14 cellular contexts compared by ENCODE assay signal in the genomic region with DNA sequence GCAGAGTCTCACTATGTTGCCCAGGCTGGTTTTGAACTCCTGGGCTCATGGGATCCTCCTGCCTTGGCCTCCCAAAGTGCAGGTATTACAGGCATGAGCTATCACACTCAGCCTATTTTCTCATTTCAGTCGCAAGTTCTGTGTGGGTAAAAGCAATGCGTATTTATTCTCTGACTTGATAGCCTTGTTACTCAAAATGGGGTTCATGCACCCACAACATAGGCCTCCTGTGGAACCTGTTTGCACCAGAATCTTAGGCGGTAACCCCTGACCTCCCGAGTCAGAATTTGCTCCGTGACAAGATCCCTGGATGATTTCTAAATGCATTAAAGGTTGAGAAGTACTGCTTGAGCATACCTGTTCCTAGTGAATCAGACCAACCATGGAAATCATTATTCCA. TPM values are rescaled to one million over a fixed set of nuclear protein-coding genes. Genes with fewer than 3 reads are reported as not detected.
DNase-seq lines count a peak whose midpoint lies in the region; ATAC-seq and TF ChIP-seq lines count a peak whose summit lies in the region.
"Had no signal": no experiment of that assay in that cellular context is flagged by ENCODE, and none has a peak within 500 bp of the region (broad histone marks: within the 10 kb centered on the region; RNA-seq: fewer than 3 reads in every experiment).

No MANE protein-coding gene starts in this region.

- WGBS in heart left ventricle, 4 donors = 93 to 100% (median 96%) methylated on average over 5 of the region's 5 CpGs

- peaks cover 94% of the 10 kb centered on the region for H3K4me1 Mint-ChIP-seq in activated B cell treated with CpG ODN at 0.5 μM for 24 hours
- peaks cover 70% of the 10 kb centered on the region for H3K4me1 Mint-ChIP-seq in stimulated activated naive CD8-positive, alpha-beta T cell treated with anti-CD3 and anti-CD28 coated beads, Interleukin-15, amount 100 ng/mL, for 72 hours
- H3K4me1 Mint-ChIP-seq in WTC11 = peaks cover 12% of the 10 kb centered on the region

- intact Hi-C loops in heart left ventricle (cut with DNase I) (loop anchor here in 2 of 10 donors (5.0 kb wide), 4 partner anchors 32 to 108 kb away; a partner anchor contains a TSS), Right ventricle myocardium inferior (cut with DNase I) (loop anchor here (5.0 kb wide), 2 partner anchors 78 to 108 kb away; a partner anchor contains a TSS), activated B cell treated with CpG ODN at 0.5 μM for 24 hours (cut with micrococcal nuclease) (loop anchor here (5.0 kb wide), 2 partner anchors 107 to 1417 kb away; no protein-coding TSS in a partner anchor)

- H3K4me1 ChIP-seq in heart left ventricle = peaks cover 0 to 78% (median 30%) of the 10 kb centered on the region in 12 donors
- peaks cover 49% of the 10 kb centered on the region for H3K4me1 ChIP-seq in effector memory CD4-positive, alpha-beta T cell (ENCODE audit: control insufficient read depth, insufficient read depth, low read length, poor library complexity, severe bottlenecking)
- H3K4me1 ChIP-seq: neural progenitor cell had no signal

- no peaks in the 10 kb centered on the region for H3K9me3 ChIP-seq in heart left ventricle
- no peaks in the 10 kb centered on the region for H3K9me3 ChIP-seq in effector memory CD4-positive, alpha-beta T cell (ENCODE audit: control insufficient read depth, low read length)

- H3K4me3 Mint-ChIP-seq in activated B cell treated with CpG ODN at 0.5 μM for 24 hours = peak overlapping the region; percentile 79
- peak overlapping the region; percentile 80 for H3K4me3 Mint-ChIP-seq in stimulated activated naive CD8-positive, alpha-beta T cell treated with anti-CD3 and anti-CD28 coated beads, Interleukin-15, amount 100 ng/mL, for 72 hours
- H3K4me3 Mint-ChIP-seq in WTC11 = no peak overlapping the region
- H3K4me3 Mint-ChIP-seq: neural progenitor cell had no signal

- ATAC-seq in heart left ventricle (no peak), Right ventricle myocardium inferior (no peak), activated B cell treated with CpG ODN at 0.5 μM for 24 hours (ENCODE audit: low read depth) (no peak), GM19035 (IDR thresholded peaks at IDR 0.05; ENCODE audit: unreplicated experiment) (no peak), WTC11 (no peak)
- ATAC-seq in stimulated activated naive CD8-positive, alpha-beta T cell treated with anti-CD3 and anti-CD28 coated beads, Interleukin-15, amount 100 ng/mL, for 72 hours = no peak

- H3K4me3 ChIP-seq in heart left ventricle = no peak overlapping the region
- H3K4me3 ChIP-seq in effector memory CD4-positive, alpha-beta T cell (ENCODE audit: insufficient read depth, low read depth, low read length, poor library complexity, severe bottlenecking) = no peak overlapping the region
- H3K4me3 ChIP-seq: neural progenitor cell had no signal

- H3K27ac Mint-ChIP-seq in activated B cell treated with CpG ODN at 0.5 μM for 24 hours = peak overlapping the region; percentile 93
- peak overlapping the region; percentile 45 to 91 for H3K27ac Mint-ChIP-seq in stimulated activated naive CD8-positive, alpha-beta T cell treated with anti-CD3 and anti-CD28 coated beads, Interleukin-15, amount 100 ng/mL, for 72 hours
- no peak overlapping the region for H3K27ac Mint-ChIP-seq in WTC11
- H3K27ac Mint-ChIP-seq: neural progenitor cell had no signal

- POLR2A ChIA-PET in activated B cell treated with CpG ODN at 0.5 μM for 24 hours (lab: Charles Lee) = interaction anchor here (0.8 to 14.3 kb wide), 5 partner anchors 7 to 294 kb away, joined by 3 to 339 read pairs (median 146); a partner anchor contains a TSS
- POLR2A ChIA-PET in WTC11 (lab: Charles Lee) = no interaction called here

- H3K27me3 Mint-ChIP-seq in activated B cell treated with CpG ODN at 0.5 μM for 24 hours = no peaks in the 10 kb centered on the region
- H3K27me3 Mint-ChIP-seq in stimulated activated naive CD8-positive, alpha-beta T cell treated with anti-CD3 and anti-CD28 coated beads, Interleukin-15, amount 100 ng/mL, for 72 hours = no peaks in the 10 kb centered on the region
- no peaks in the 10 kb centered on the region; the same call in 1 of the 2 replicates for H3K27me3 Mint-ChIP-seq in WTC11 (ENCODE audit: low read depth)

- CTCF ChIA-PET in activated B cell treated with CpG ODN at 0.5 μM for 24 hours (lab: Charles Lee) = interaction anchor here (2.1 to 8.9 kb wide), 2 partner anchors 17 to 32 kb away, joined by 4 to 69 read pairs; no protein-coding TSS in a partner anchor
- CTCF ChIA-PET in WTC11 (lab: Charles Lee) = no interaction called here

- no peaks in the 10 kb centered on the region for H3K27me3 ChIP-seq in heart left ventricle
- H3K27me3 ChIP-seq in effector memory CD4-positive, alpha-beta T cell (replicated peaks; ENCODE audit: control insufficient read depth, insufficient read depth, low read length, poor library complexity, severe bottlenecking) = no peaks in the 10 kb centered on the region
- H3K27me3 ChIP-seq: neural progenitor cell had no signal

- no peaks in the 10 kb centered on the region for H3K36me3 ChIP-seq in heart left ventricle
- H3K36me3 ChIP-seq in effector memory CD4-positive, alpha-beta T cell (ENCODE audit: control insufficient read depth, insufficient read depth, low read length) = no peaks in the 10 kb centered on the region
- H3K36me3 ChIP-seq: neural progenitor cell had no signal

- DNase-seq in heart left ventricle (peak in 1 of 5 donors; percentile 0), Right ventricle myocardium inferior (ENCODE audit: missing footprints) (no peak), activated B cell treated with CpG ODN at 0.5 μM for 24 hours (no peak), inferior parietal cortex (ENCODE audit: extremely low spot score) (no peak), WTC11 (ENCODE audit: low spot score) (no peak)
- DNase-seq in effector memory CD4-positive, alpha-beta T cell = no peak
- DNase-seq in stimulated activated naive CD8-positive, alpha-beta T cell treated with anti-CD3 and anti-CD28 coated beads, Interleukin-15, amount 100 ng/mL, for 72 hours = peak in 1 of 2 donors; percentile 1
- DNase-seq: DMS 273 treated with DMSO at 0.1 percent for 48 hours; effector CD8-positive, alpha-beta T cell; NCI-H1105 treated with DMSO at 0.1 percent for 48 hours; stimulated activated CD4-positive, alpha-beta T cell treated with anti-CD3 and anti-CD28 coated beads, Interleukin-1b, Interleukin-23, amount 100 ng/mL, for 48 hours had no signal

- TF ChIP-seq POLR2A in heart left ventricle (IDR thresholded peaks at IDR 0.05) = no peak

- peak overlapping the region in 10 of 12 donors; percentile 41 to 88 (median 70) for H3K27ac ChIP-seq in heart left ventricle
- peak overlapping the region; percentile 96 for H3K27ac ChIP-seq in effector memory CD4-positive, alpha-beta T cell (ENCODE audit: insufficient read depth, low read length, poor library complexity, severe bottlenecking)
- H3K27ac ChIP-seq: neural progenitor cell had no signal

- TF ChIP-seq CTCF in heart left ventricle (IDR thresholded peaks at IDR 0.05) = no peak
- TF ChIP-seq CTCF in activated B cell treated with CpG ODN at 0.5 μM for 24 hours (IDR thresholded peaks at IDR 0.05) = no peak
- TF ChIP-seq CTCF in WTC11 (IDR thresholded peaks at IDR 0.05) = no peak

- H3K9me3 Mint-ChIP-seq in activated B cell treated with CpG ODN at 0.5 μM for 24 hours (no peaks in the 10 kb centered on the region), WTC11 (no peaks in the 10 kb centered on the region)
- H3K9me3 Mint-ChIP-seq in stimulated activated naive CD8-positive, alpha-beta T cell treated with anti-CD3 and anti-CD28 coated beads, Interleukin-15, amount 100 ng/mL, for 72 hours = no peaks in the 10 kb centered on the region
- H3K9me3 Mint-ChIP-seq: neural progenitor cell had no signal

- peaks cover 72% of the 10 kb centered on the region for H3K36me3 Mint-ChIP-seq in activated B cell treated with CpG ODN at 0.5 μM for 24 hours (ENCODE audit: low read depth)
- H3K36me3 Mint-ChIP-seq in WTC11 = no peaks in the 10 kb centered on the region
- H3K36me3 Mint-ChIP-seq: neural progenitor cell had no signal

TF ChIP-seq in WTC11, 78 proteins besides CTCF, POLR2A, EP300 and RAD21 (continues in another document):
- no peak for TF ChIP-seq IRF2 (CRISPR knock-in tag; IDR thresholded peaks at IDR 0.05; ENCODE audit: borderline replicate concordance, low read depth)
- TF ChIP-seq JUN (CRISPR knock-in tag; IDR thresholded peaks at IDR 0.05) = no peak
- TF ChIP-seq, protein P1, sequence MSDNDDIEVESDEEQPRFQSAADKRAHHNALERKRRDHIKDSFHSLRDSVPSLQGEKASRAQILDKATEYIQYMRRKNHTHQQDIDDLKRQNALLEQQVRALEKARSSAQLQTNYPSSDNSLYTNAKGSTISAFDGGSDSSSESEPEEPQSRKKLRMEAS (CRISPR knock-in tag; IDR thresholded peaks at IDR 0.05) = no peak

RNA-seq across cellular contexts. Expression of a gene that starts 7.3 kb away (rescaled TPM):
- total RNA-seq in heart left ventricle (10 to 100 TPM in 1 of 9 donors, 1 to 10 TPM in 4, under 1 TPM in 3, not detected in 1; 0.32 to 11.1 (median 1.3) TPM), Right ventricle myocardium inferior (3.8 TPM), activated B cell treated with CpG ODN at 0.5 μM for 24 hours (151 and 160 TPM in 2 replicates), WTC11 (2021) (0.31 to 0.41 TPM (median 0.32 TPM) in 3 replicates)
- polyA plus RNA-seq in heart left ventricle = under 1 TPM; 0.11 to 0.78 TPM
- total RNA-seq: lung microvascular endothelial cell had no signal

RNA-seq across cellular contexts. Expression of a gene that starts 34.0 kb away (rescaled TPM):
- 10 to 100 TPM; 29.2 to 83.9 (median 60.2) TPM for total RNA-seq in heart left ventricle
- polyA plus RNA-seq in heart left ventricle = 10 to 100 TPM; 60.6 to 61.1 TPM
- total RNA-seq in Right ventricle myocardium inferior = 65.7 TPM
- total RNA-seq in activated B cell treated with CpG ODN at 0.5 μM for 24 hours = 207 and 209 TPM in 2 replicates
- total RNA-seq in WTC11 (2021) = 117 to 160 TPM (median 118 TPM) in 3 replicates

Comparison
In these comparisons a context has a peak if more than half of its experiments do, and no peak if none do; other contexts are left out.
1. RNA of a gene that starts 7.3 kb away (total RNA-seq): 151 to 160 TPM in activated B cell treated with CpG ODN at 0.5 μM for 24 hours; 3.8 TPM in Right ventricle myocardium inferior (single experiment), 0.32 to 11.1 TPM in heart left ventricle and 0.31 to 0.41 TPM in WTC11; every median in the first group is over 10 times any median in the second.